ENCODE assay signal across 17 cellular contexts in the genomic region with DNA sequence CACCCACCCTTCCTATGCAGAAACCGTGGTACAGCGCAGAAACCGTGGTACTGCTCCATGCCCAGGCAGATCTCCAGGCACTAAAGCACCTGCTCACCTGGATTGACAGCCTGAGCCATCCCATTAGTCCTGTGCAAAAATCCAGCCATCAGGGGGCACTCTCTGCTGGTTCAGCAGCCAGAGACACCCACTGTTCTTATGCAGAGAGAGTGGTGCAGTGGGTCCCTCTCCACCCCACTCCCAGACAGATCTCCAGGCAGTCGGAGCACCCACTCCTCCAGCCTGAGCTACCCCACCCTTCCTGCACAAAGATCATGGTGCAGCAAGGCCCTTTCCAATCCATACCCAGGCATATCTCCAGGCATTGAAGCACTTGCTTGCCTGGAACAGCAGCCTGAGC.
"Had no signal": no experiment of that assay in that cellular context is flagged by ENCODE, and none has a peak within 500 bp of the region (broad histone marks: within the 10 kb centered on the region; RNA-seq: fewer than 3 reads in every experiment).

No MANE protein-coding gene starts in this region.

- ATAC-seq: left lobe of liver; natural killer cell; psoas muscle; stimulated activated memory B cell treated with anti-CD40 and anti-IgM and Interleukin-4, amounts not matched to agents 10 μg/mL and 1 μg/mL and 100 μg/mL, for 72 hours had no signal

- H3K27ac ChIP-seq: psoas muscle, right lobe of liver, spleen, tibial artery had no signal

- H3K4me1 ChIP-seq: right lobe of liver, spleen, tibial artery had no signal

- H3K27me3 ChIP-seq: right lobe of liver, spleen, tibial artery had no signal

- DNase-seq: activated CD4-positive, alpha-beta T cell treated with anti-CD3 and anti-CD28 coated beads, Interleukin-2, amount 50 U/mL, for 4 hours; activated gamma-delta T cell treated with Interleukin-2 at 50 U/mL for 16 hours; activated naive CD8-positive, alpha-beta T cell treated with anti-CD3 and anti-CD28 coated beads for 36 hours; activated T-cell treated with anti-CD3 and anti-CD28 coated beads, Interleukin-2, amount 50 U/mL, for 48 hours; anterior cingulate cortex; cerebellar nuclear complex; islet precursor cell; mammary epithelial cell; natural killer cell; psoas muscle; right lobe of liver; spleen; stimulated activated CD4-positive, alpha-beta T cell treated with anti-CD3 and anti-CD28 coated beads, Interleukin-1b, Interleukin-23, amount 100 ng/mL, for 48 hours; T-helper 2 cell; tibial artery had no signal

- H3K36me3 ChIP-seq: right lobe of liver, spleen, tibial artery had no signal

- H3K9me3 ChIP-seq: right lobe of liver had no signal

- H3K4me3 ChIP-seq: psoas muscle, right lobe of liver, spleen, tibial artery had no signal
